ENCODE assay signal across 18 cellular contexts in genomic region chr4:6368601-6369000, GRCh38.
DNase-seq lines count a peak whose midpoint lies in the region; ATAC-seq and TF ChIP-seq lines count a peak whose summit lies in the region.
"Had no signal": no experiment of that assay in that cellular context is flagged by ENCODE, and none has a peak within 500 bp of the region (broad histone marks: within the 10 kb centered on the region; RNA-seq: fewer than 3 reads in every experiment).

No MANE protein-coding gene starts in this region.

- H3K27me3 Mint-ChIP-seq in brain, result peaks cover 3% of the 10 kb centered on the region

- no peaks in the 10 kb centered on the region for H3K27me3 ChIP-seq in H7 (ENCODE audit: control insufficient read depth, insufficient read depth, low read length)
- H3K27me3 ChIP-seq in adrenal gland, result no peaks in the 10 kb centered on the region
- H3K27me3 ChIP-seq: BE2C had no signal

- peaks cover 0 to 5% (median 0%) of the 10 kb centered on the region in 5 experiments for H3K9me3 Mint-ChIP-seq in brain
- H3K9me3 Mint-ChIP-seq: IgD-negative memory B cell had no signal

- TF ChIP-seq POLR2A in adrenal gland (IDR thresholded peaks at IDR 0.05), result no peak

- H3K27ac ChIP-seq in adrenal gland, result no peak overlapping the region

- no peak overlapping the region for H3K4me3 ChIP-seq in H7 (ENCODE audit: insufficient read depth, low read depth, low read length)
- no peak overlapping the region for H3K4me3 ChIP-seq in adrenal gland

- DNase-seq in Right ventricle myocardium inferior (ENCODE audit: missing footprints), result peak; percentile 33
- no peak for DNase-seq in left cardiac atrium
- no peak for DNase-seq in left colon
- no peak for DNase-seq in H7
- DNase-seq in adrenal gland, result no peak
- DNase-seq: BE2C, EL, GF-D8, GOT3, NCI-H1105, NCI-H1694 treated with DMSO at 0.1 percent for 48 hours, NCI-H2081 treated with DMSO at 0.1 percent for 48 hours, NCI-H524, NCI-H82, Right ventricle myocardium superior had no signal

- peaks cover 4% of the 10 kb centered on the region for H3K36me3 Mint-ChIP-seq in brain
- H3K36me3 Mint-ChIP-seq: IgD-negative memory B cell had no signal

- H3K4me1 ChIP-seq in adrenal gland (replicated peaks in 1 of 2), result no peaks in the 10 kb centered on the region
- H3K4me1 ChIP-seq: BE2C had no signal

- peaks cover 52% of the 10 kb centered on the region for H3K4me1 Mint-ChIP-seq in brain

- H3K27ac Mint-ChIP-seq in brain, result peak overlapping the region; percentile 23 to 86 (median 50)
- H3K27ac Mint-ChIP-seq: IgD-negative memory B cell had no signal

- H3K4me3 Mint-ChIP-seq in brain, result no peak overlapping the region
- H3K4me3 Mint-ChIP-seq: IgD-negative memory B cell had no signal

- TF ChIP-seq CTCF in brain (conservative IDR thresholded peaks at IDR 0.05), result no peak
- TF ChIP-seq CTCF in adrenal gland (IDR thresholded peaks at IDR 0.05), result no peak

- no peaks in the 10 kb centered on the region for H3K9me3 ChIP-seq in adrenal gland (replicated peaks in 1 of 3)
- H3K9me3 ChIP-seq: BE2C had no signal

- intact Hi-C loops in Right ventricle myocardium inferior (cut with DNase I), result no loop called here
- intact Hi-C loops in left cardiac atrium (cut with DNase I), result no loop called here
- intact Hi-C loops in left colon (cut with DNase I, micrococcal nuclease), result no loop called here
- intact Hi-C loops in adrenal gland (cut with DNase I), result no loop called here

- 67 to 72% (median 69%) methylated on average over 12 of the region's 12 CpGs for WGBS in adrenal gland, 4 donors

- H3K36me3 ChIP-seq in H7 (replicated peaks; ENCODE audit: control insufficient read depth, insufficient read depth, low read length) (no peaks in the 10 kb centered on the region), adrenal gland (replicated peaks in 1 of 2) (no peaks in the 10 kb centered on the region)
- H3K36me3 ChIP-seq: BE2C had no signal

- ATAC-seq in Right ventricle myocardium inferior (no peak), left cardiac atrium (no peak), left colon (peak; percentile 56), GM21529 (IDR thresholded peaks at IDR 0.05; ENCODE audit: unreplicated experiment) (no peak)
